In genomic region chr10:113590581-113590980, GRCh38 we compare ENCODE assay signal across 35 cellular contexts. TPM values are rescaled to one million over a fixed set of nuclear protein-coding genes. Genes with fewer than 3 reads are reported as not detected.
"Had no signal": no experiment of that assay in that cellular context is flagged by ENCODE, and none has a peak within 500 bp of the region (broad histone marks: within the 10 kb centered on the region; RNA-seq: fewer than 3 reads in every experiment).

No MANE protein-coding gene starts in this region.

- H3K9me3 ChIP-seq: adrenal gland, body of pancreas, esophagus muscularis mucosa had no signal

- H3K27ac Mint-ChIP-seq: activated CD4-positive, alpha-beta memory T cell treated with anti-CD3 and anti-CD28 coated beads for 36 hours; activated CD4-positive, alpha-beta T cell treated with anti-CD3 and anti-CD28 coated beads for 36 hours; activated CD4-positive, alpha-beta T cell treated with anti-CD3 and anti-CD28 coated beads, Interleukin-2, amount 10 ng/mL, durations not matched to agents 24 days and 14 days; activated CD8-positive, alpha-beta memory T cell treated with anti-CD3 and anti-CD28 coated beads, Interleukin-2, amount 10 ng/mL, durations not matched to agents 7 days and 5 days; activated CD8-positive, alpha-beta T cell treated with anti-CD3 and anti-CD28 coated beads, Interleukin-2, amount 10 ng/mL, durations not matched to agents 7 days and 5 days; activated naive CD4-positive, alpha-beta T cell treated with anti-CD3 and anti-CD28 coated beads for 36 hours; activated naive CD4-positive, alpha-beta T cell treated with anti-CD3 and anti-CD28 coated beads, Interleukin-2, amount 50 U/mL, for 24 hours; activated naive CD8-positive, alpha-beta T cell treated with anti-CD3 and anti-CD28 coated beads for 36 hours; activated naive CD8-positive, alpha-beta T cell treated with anti-CD3 and anti-CD28 coated beads, Interleukin-2, amount 50 U/mL, for 24 hours; activated T-helper 1 cell treated with anti-CD3 and anti-CD28 coated beads, Interleukin-12 subunit alpha, Interleukin-12 subunit beta, Interleukin-2, Interleukin-4 antibody, amounts not matched to agents 30 ng/mL and 10 ng/mL and 1 ng/mL, durations not matched to agents 14 hours and 24 hours and 36 hours; activated T-helper 2 cell treated with anti-CD3 and anti-CD28 coated beads, Interferon-gamma antibody, Interleukin-2, Interleukin-4, amounts not matched to agents 10 μg/mL and 5 μg/mL and 100 μg/mL, durations not matched to agents 14 hours and 24 hours and 36 hours; effector memory CD8-positive, alpha-beta T cell had no signal

- H3K27me3 ChIP-seq: body of pancreas had no signal

- H3K4me3 ChIP-seq: adrenal gland, body of pancreas, esophagus muscularis mucosa had no signal

- H3K27me3 Mint-ChIP-seq: activated CD4-positive, alpha-beta T cell treated with anti-CD3 and anti-CD28 coated beads, Interleukin-2, amount 10 ng/mL, durations not matched to agents 24 days and 14 days; activated naive CD8-positive, alpha-beta T cell treated with anti-CD3 and anti-CD28 coated beads, Interleukin-2, amount 50 U/mL, for 24 hours had no signal

- H3K36me3 ChIP-seq: adrenal gland had no signal

- H3K4me3 Mint-ChIP-seq: activated CD4-positive, alpha-beta memory T cell treated with anti-CD3 and anti-CD28 coated beads for 36 hours; activated CD4-positive, alpha-beta T cell treated with anti-CD3 and anti-CD28 coated beads for 36 hours; activated CD4-positive, alpha-beta T cell treated with anti-CD3 and anti-CD28 coated beads, Interleukin-2, amount 10 ng/mL, durations not matched to agents 24 days and 14 days; activated CD8-positive, alpha-beta memory T cell treated with anti-CD3 and anti-CD28 coated beads, Interleukin-2, amount 10 ng/mL, durations not matched to agents 7 days and 5 days; activated CD8-positive, alpha-beta T cell treated with anti-CD3 and anti-CD28 coated beads, Interleukin-2, amount 10 ng/mL, durations not matched to agents 7 days and 5 days; activated naive CD4-positive, alpha-beta T cell treated with anti-CD3 and anti-CD28 coated beads for 36 hours; activated naive CD4-positive, alpha-beta T cell treated with anti-CD3 and anti-CD28 coated beads, Interleukin-2, amount 50 U/mL, for 24 hours; activated naive CD8-positive, alpha-beta T cell treated with anti-CD3 and anti-CD28 coated beads for 36 hours; activated naive CD8-positive, alpha-beta T cell treated with anti-CD3 and anti-CD28 coated beads, Interleukin-2, amount 50 U/mL, for 24 hours; activated T-helper 1 cell treated with anti-CD3 and anti-CD28 coated beads, Interleukin-12 subunit alpha, Interleukin-12 subunit beta, Interleukin-2, Interleukin-4 antibody, amounts not matched to agents 30 ng/mL and 10 ng/mL and 1 ng/mL, durations not matched to agents 14 hours and 24 hours and 36 hours; effector memory CD8-positive, alpha-beta T cell had no signal

- ATAC-seq: activated CD4-positive, alpha-beta T cell treated with anti-CD3 and anti-CD28 coated beads for 36 hours; activated CD8-positive, alpha-beta memory T cell treated with anti-CD3 and anti-CD28 coated beads, Interleukin-2, amount 10 ng/mL, durations not matched to agents 7 days and 5 days; activated CD8-positive, alpha-beta T cell treated with anti-CD3 and anti-CD28 coated beads, Interleukin-2, amount 10 ng/mL, durations not matched to agents 7 days and 5 days; activated naive CD8-positive, alpha-beta T cell treated with anti-CD3 and anti-CD28 coated beads, Interleukin-2, amount 50 U/mL, for 24 hours; body of pancreas; effector memory CD8-positive, alpha-beta T cell had no signal

- H3K27ac ChIP-seq: adrenal gland, body of pancreas, esophagus muscularis mucosa had no signal

- DNase-seq: activated CD4-positive, alpha-beta memory T cell treated with anti-CD3 and anti-CD28 coated beads for 36 hours; activated CD4-positive, alpha-beta T cell treated with anti-CD3 and anti-CD28 coated beads for 36 hours; activated CD4-positive, alpha-beta T cell treated with anti-CD3 and anti-CD28 coated beads, Interleukin-2, amount 10 ng/mL, durations not matched to agents 24 days and 14 days; activated CD4-positive, CD25-positive, alpha-beta regulatory T cell; activated CD4-positive, CD25-positive, alpha-beta regulatory T cell treated with anti-CD3 and anti-CD28 coated beads, Interleukin-2, amount 50 U/mL, for 72 hours; activated CD8-positive, alpha-beta memory T cell treated with anti-CD3 and anti-CD28 coated beads, Interleukin-2, amount 10 ng/mL, durations not matched to agents 7 days and 5 days; activated CD8-positive, alpha-beta memory T cell treated with anti-CD3 and anti-CD28 coated beads, Interleukin-2, amount 50 U/mL, for 4 hours; activated CD8-positive, alpha-beta T cell treated with anti-CD3 and anti-CD28 coated beads, Interleukin-2, amount 10 ng/mL, durations not matched to agents 7 days and 5 days; activated effector memory CD4-positive, alpha-beta T cell treated with anti-CD3 and anti-CD28 coated beads, Interleukin-2, amount 50 U/mL, for 16 hours; activated naive CD4-positive, alpha-beta T cell treated with anti-CD3 and anti-CD28 coated beads for 36 hours; activated naive CD8-positive, alpha-beta T cell treated with anti-CD3 and anti-CD28 coated beads for 36 hours; activated naive CD8-positive, alpha-beta T cell treated with anti-CD3 and anti-CD28 coated beads, Interleukin-2, amount 50 U/mL, for 24 hours; activated T-cell treated with anti-CD3 and anti-CD28 coated beads, Interleukin-2, amount 50 U/mL, for 1 hour; activated T-cell treated with anti-CD3 and anti-CD28 coated beads, Interleukin-2, amount 50 U/mL, for 48 hours; adrenal gland; amygdala; aorta; body of pancreas; caudate nucleus; cortex of kidney; dermis blood vessel endothelial cell; effector CD4-positive, alpha-beta T cell; effector memory CD8-positive, alpha-beta T cell; erythroblast; foreskin melanocyte; T-helper 2 cell had no signal

- H3K36me3 Mint-ChIP-seq: activated CD4-positive, alpha-beta memory T cell treated with anti-CD3 and anti-CD28 coated beads for 36 hours; activated CD8-positive, alpha-beta memory T cell treated with anti-CD3 and anti-CD28 coated beads, Interleukin-2, amount 10 ng/mL, durations not matched to agents 7 days and 5 days; activated naive CD8-positive, alpha-beta T cell treated with anti-CD3 and anti-CD28 coated beads for 36 hours had no signal

- H3K4me1 ChIP-seq: adrenal gland, body of pancreas, esophagus muscularis mucosa had no signal

- H3K4me1 Mint-ChIP-seq: activated CD4-positive, alpha-beta T cell treated with anti-CD3 and anti-CD28 coated beads for 36 hours; activated CD4-positive, alpha-beta T cell treated with anti-CD3 and anti-CD28 coated beads, Interleukin-2, amount 10 ng/mL, durations not matched to agents 24 days and 14 days; activated naive CD8-positive, alpha-beta T cell treated with anti-CD3 and anti-CD28 coated beads, Interleukin-2, amount 50 U/mL, for 24 hours had no signal

- H3K9me3 Mint-ChIP-seq: activated CD4-positive, alpha-beta memory T cell treated with anti-CD3 and anti-CD28 coated beads for 36 hours; activated CD4-positive, alpha-beta T cell treated with anti-CD3 and anti-CD28 coated beads, Interleukin-2, amount 10 ng/mL, durations not matched to agents 24 days and 14 days; activated naive CD4-positive, alpha-beta T cell treated with anti-CD3 and anti-CD28 coated beads for 36 hours; activated naive CD4-positive, alpha-beta T cell treated with anti-CD3 and anti-CD28 coated beads, Interleukin-2, amount 50 U/mL, for 24 hours; activated naive CD8-positive, alpha-beta T cell treated with anti-CD3 and anti-CD28 coated beads for 36 hours; activated naive CD8-positive, alpha-beta T cell treated with anti-CD3 and anti-CD28 coated beads, Interleukin-2, amount 50 U/mL, for 24 hours; activated T-helper 1 cell treated with anti-CD3 and anti-CD28 coated beads, Interleukin-12 subunit alpha, Interleukin-12 subunit beta, Interleukin-2, Interleukin-4 antibody, amounts not matched to agents 30 ng/mL and 10 ng/mL and 1 ng/mL, durations not matched to agents 14 hours and 24 hours and 36 hours; activated T-helper 2 cell treated with anti-CD3 and anti-CD28 coated beads, Interferon-gamma antibody, Interleukin-2, Interleukin-4, amounts not matched to agents 10 μg/mL and 5 μg/mL and 100 μg/mL, durations not matched to agents 14 hours and 24 hours and 36 hours; effector memory CD8-positive, alpha-beta T cell had no signal

RNA-seq across cellular contexts. Expression of gene HABP2, which starts 37.7 kb away (rescaled TPM):
- total RNA-seq: activated CD4-positive, alpha-beta memory T cell treated with anti-CD3 and anti-CD28 coated beads for 36 hours; activated CD4-positive, alpha-beta T cell treated with anti-CD3 and anti-CD28 coated beads for 36 hours; activated CD4-positive, alpha-beta T cell treated with anti-CD3 and anti-CD28 coated beads, Interleukin-2, amount 10 ng/mL, durations not matched to agents 24 days and 14 days; activated CD8-positive, alpha-beta memory T cell treated with anti-CD3 and anti-CD28 coated beads for 36 hours; activated CD8-positive, alpha-beta memory T cell treated with anti-CD3 and anti-CD28 coated beads, Interleukin-2, amount 10 ng/mL, durations not matched to agents 7 days and 5 days; activated CD8-positive, alpha-beta T cell treated with anti-CD3 and anti-CD28 coated beads, Interleukin-2, amount 10 ng/mL, durations not matched to agents 7 days and 5 days; activated naive CD4-positive, alpha-beta T cell treated with anti-CD3 and anti-CD28 coated beads for 36 hours; activated naive CD8-positive, alpha-beta T cell treated with anti-CD3 and anti-CD28 coated beads for 36 hours; activated T-helper 1 cell treated with anti-CD3 and anti-CD28 coated beads, Interleukin-12 subunit alpha, Interleukin-12 subunit beta, Interleukin-2, Interleukin-4 antibody, amounts not matched to agents 30 ng/mL and 10 ng/mL and 1 ng/mL, durations not matched to agents 14 hours and 24 hours and 36 hours; activated T-helper 2 cell treated with anti-CD3 and anti-CD28 coated beads, Interferon-gamma antibody, Interleukin-2, Interleukin-4, amounts not matched to agents 10 μg/mL and 5 μg/mL and 100 μg/mL, durations not matched to agents 14 hours and 24 hours and 36 hours; aorta; chondrocyte; esophagus muscularis mucosa; fibroblast of lung; fibroblast of villous mesenchyme; T-helper 1 cell treated with Interleukin-12 subunit alpha and Interleukin-12 subunit beta and Interleukin-4 antibody, amounts not matched to agents 30 ng/mL and 1 ng/mL, for 36 hours had no signal
- polyA plus RNA-seq: aorta, fibroblast of lung had no signal
